9 cellular contexts compared by ENCODE assay signal in genomic region chr11:128039140-128040021, GRCh38.
DNase-seq lines count a peak whose midpoint lies in the region; ATAC-seq and TF ChIP-seq lines count a peak whose summit lies in the region.
"Had no signal": no experiment of that assay in that cellular context is flagged by ENCODE, and none has a peak within 500 bp of the region (broad histone marks: within the 10 kb centered on the region; RNA-seq: fewer than 3 reads in every experiment).

No MANE protein-coding gene starts in this region.

- H3K27me3 ChIP-seq in CD4-positive, alpha-beta T cell (ENCODE audit: control insufficient read depth, insufficient read depth, low read length): no peaks in the 10 kb centered on the region
- no peaks in the 10 kb centered on the region for H3K27me3 ChIP-seq in KMS-11 (ENCODE audit: insufficient read depth, low read depth)

- no peaks in the 10 kb centered on the region for H3K36me3 ChIP-seq in KMS-11 (ENCODE audit: insufficient read depth)

- H3K27ac Mint-ChIP-seq in CD4-positive, alpha-beta T cell: no peak overlapping the region
- peak overlapping the region; percentile 44 for H3K27ac Mint-ChIP-seq in dendritic cell treated with granulocyte-macrophage colony-stimulating factor and Interleukin-4, amounts not matched to agents 40 ng/mL and 50 ng/mL, for 4 days

- CTCF ChIA-PET in CD4-positive, alpha-beta T cell (lab: Charles Lee): interaction anchor here (0.8 to 2.2 kb wide), 11 partner anchors 7 to 806 kb away, joined by 3 to 15 read pairs (median 4); no protein-coding TSS in a partner anchor

- no peaks in the 10 kb centered on the region for H3K27me3 Mint-ChIP-seq in CD4-positive, alpha-beta T cell
- no peaks in the 10 kb centered on the region for H3K27me3 Mint-ChIP-seq in dendritic cell treated with granulocyte-macrophage colony-stimulating factor and Interleukin-4, amounts not matched to agents 40 ng/mL and 50 ng/mL, for 4 days

- H3K79me2 ChIP-seq in KMS-11 (ENCODE audit: insufficient read depth, low read depth): no peaks in the 10 kb centered on the region

- TF ChIP-seq CTCF in CD4-positive, alpha-beta T cell (IDR thresholded peaks at IDR 0.05): peak; percentile 8
- TF ChIP-seq CTCF in KMS-11 (conservative IDR thresholded peaks at IDR 0.05; ENCODE audit: low read depth, low read length): peak; percentile 28; the same call in 1 of the 2 replicates

- H3K36me3 Mint-ChIP-seq in CD4-positive, alpha-beta T cell (ENCODE audit: low read depth): no peaks in the 10 kb centered on the region
- H3K36me3 Mint-ChIP-seq in dendritic cell treated with granulocyte-macrophage colony-stimulating factor and Interleukin-4, amounts not matched to agents 40 ng/mL and 50 ng/mL, for 4 days (ENCODE audit: low read depth): no peaks in the 10 kb centered on the region

- peak overlapping the region; percentile 29 for H3K27ac ChIP-seq in CD4-positive, alpha-beta T cell (ENCODE audit: low read depth, low read length)
- peak overlapping the region; percentile 48 for H3K27ac ChIP-seq in KMS-11

- POLR2A ChIA-PET in CD4-positive, alpha-beta T cell (lab: Charles Lee): interaction anchor here (0.5 to 4.2 kb wide), 25 partner anchors 12 to 830 kb away, joined by 3 to 83 read pairs (median 3); partner anchors contain the start of gene FLI1

- no peaks in the 10 kb centered on the region for H3K9me3 ChIP-seq in CD4-positive, alpha-beta T cell (ENCODE audit: control insufficient read depth, low read length)

- no peaks in the 10 kb centered on the region for H3K9me3 Mint-ChIP-seq in CD4-positive, alpha-beta T cell
- H3K9me3 Mint-ChIP-seq in dendritic cell treated with granulocyte-macrophage colony-stimulating factor and Interleukin-4, amounts not matched to agents 40 ng/mL and 50 ng/mL, for 4 days: no peaks in the 10 kb centered on the region

- DNase-seq in CD4-positive, alpha-beta T cell: peak; percentile 55 to 77 (median 68)
- peak; percentile 37 to 55 for DNase-seq in activated CD4-positive, alpha-beta T cell treated with anti-CD3 and anti-CD28 coated beads for 24 hours (ENCODE audit: low read depth in 2 of 2)
- DNase-seq in sciatic nerve (ENCODE audit: low spot score) (no peak), COLO829 (ENCODE audit: low spot score) (no peak), NCI-H1048 (lab: John Stamatoyannopoulos, UW) (no peak)

- H3K9ac ChIP-seq in KMS-11: no peak overlapping the region

- H3K4me3 Mint-ChIP-seq in CD4-positive, alpha-beta T cell: peak overlapping the region; percentile 72
- no peak overlapping the region for H3K4me3 Mint-ChIP-seq in dendritic cell treated with granulocyte-macrophage colony-stimulating factor and Interleukin-4, amounts not matched to agents 40 ng/mL and 50 ng/mL, for 4 days
- H3K4me3 Mint-ChIP-seq: neural crest cell had no signal

- peak overlapping the region; percentile 60 for H3K4me2 ChIP-seq in KMS-11

- H2AFZ ChIP-seq in KMS-11 (ENCODE audit: low read depth): peak overlapping the region; percentile 18; the same call in 1 of the 2 replicates

- no peak overlapping the region for H3K4me3 ChIP-seq in KMS-11 (IDR thresholded peaks at IDR 0.05; ENCODE audit: insufficient read depth, low read depth, low read length)

- no peaks in the 10 kb centered on the region for H4K20me1 ChIP-seq in KMS-11 (ENCODE audit: insufficient read depth)

- ATAC-seq in CD4-positive, alpha-beta T cell (ENCODE audit: poor library complexity): peak; percentile 96
- ATAC-seq in GM21526 (IDR thresholded peaks at IDR 0.05; ENCODE audit: low FRiP score, unreplicated experiment): peak; percentile 94
- peak; percentile 72 for ATAC-seq in sciatic nerve

- intact Hi-C loops in CD4-positive, alpha-beta T cell (cut with DNase I, micrococcal nuclease): loop anchor here (1.0 to 10.0 kb wide), 9 partner anchors 12 to 791 kb away; no protein-coding TSS in a partner anchor
- intact Hi-C loops in dendritic cell treated with granulocyte-macrophage colony-stimulating factor and Interleukin-4, amounts not matched to agents 40 ng/mL and 50 ng/mL, for 4 days (cut with micrococcal nuclease): loop anchor here (10.0 kb wide), 1 partner anchor 585 kb away; no protein-coding TSS in a partner anchor
- intact Hi-C loops in sciatic nerve (cut with DNase I): no loop called here

- H3K4me1 Mint-ChIP-seq in CD4-positive, alpha-beta T cell (ENCODE audit: low read depth): peaks cover 59% of the 10 kb centered on the region
- H3K4me1 Mint-ChIP-seq in dendritic cell treated with granulocyte-macrophage colony-stimulating factor and Interleukin-4, amounts not matched to agents 40 ng/mL and 50 ng/mL, for 4 days (ENCODE audit: low read depth): peaks cover 32% of the 10 kb centered on the region

- peaks cover 26% of the 10 kb centered on the region for H3K4me1 ChIP-seq in KMS-11 (ENCODE audit: low read depth, poor library complexity, severe bottlenecking)

Comparison
In these comparisons a context has a peak if more than half of its experiments do, and no peak if none do; other contexts are left out.
1. DNase-seq: peak in CD4-positive, alpha-beta T cell (10 of 10) and activated CD4-positive, alpha-beta T cell treated with anti-CD3 and anti-CD28 coated beads for 24 hours (2 of 2); none in sciatic nerve (single experiment), COLO829 (single experiment) and NCI-H1048 (single experiment).
2. Peak in every context shown above with its lines, with median percentiles within 50 percentile points of each other: ATAC-seq.